Comparison of ENCODE assay signal across 9 cellular contexts in the genomic region with DNA sequence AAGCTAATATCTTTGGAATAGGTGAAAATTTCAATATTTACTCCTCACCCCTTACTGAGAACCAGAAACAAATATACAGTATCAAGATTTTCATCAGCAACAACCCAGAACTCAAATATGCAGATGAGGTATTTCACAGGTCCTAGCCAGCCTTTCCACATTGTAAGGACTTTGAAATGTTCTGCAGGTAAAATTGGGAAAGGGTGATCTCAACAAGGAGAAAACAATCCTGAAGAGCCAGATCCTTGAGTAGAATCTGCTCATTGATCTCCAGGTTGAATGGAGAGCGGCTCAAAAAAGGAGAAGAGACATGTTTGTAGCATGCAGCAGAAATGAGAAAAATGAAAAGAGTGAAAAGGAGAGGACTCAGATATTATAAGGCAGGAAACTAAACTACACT.
"Had no signal": no experiment of that assay in that cellular context is flagged by ENCODE, and none has a peak within 500 bp of the region (broad histone marks: within the 10 kb centered on the region; RNA-seq: fewer than 3 reads in every experiment).

No MANE protein-coding gene starts in this region.

- H3K4me2 ChIP-seq: KMS-11 had no signal

- H3K4me1 Mint-ChIP-seq: H9, IgD-negative memory B cell had no signal

- H3K9ac ChIP-seq: GM23248, KMS-11 had no signal

- H3K27ac ChIP-seq: GM23248, HL-60, KMS-11 had no signal

- H3K27me3 Mint-ChIP-seq: IgD-negative memory B cell had no signal

- H3K27ac Mint-ChIP-seq: IgD-negative memory B cell had no signal

- FAIRE-seq: H1, H54 had no signal

- H3K4me3 ChIP-seq: GM23248 had no signal

- H3K36me3 Mint-ChIP-seq: IgD-negative memory B cell had no signal

- H3K4me3 Mint-ChIP-seq: H9, IgD-negative memory B cell had no signal

- DNase-seq: GM23248, H9, HCEC 1CT, KBM-7 had no signal

- H2AFZ ChIP-seq: GM23248 had no signal
